Comparison of ENCODE assay signal across 17 cellular contexts in the genomic region with DNA sequence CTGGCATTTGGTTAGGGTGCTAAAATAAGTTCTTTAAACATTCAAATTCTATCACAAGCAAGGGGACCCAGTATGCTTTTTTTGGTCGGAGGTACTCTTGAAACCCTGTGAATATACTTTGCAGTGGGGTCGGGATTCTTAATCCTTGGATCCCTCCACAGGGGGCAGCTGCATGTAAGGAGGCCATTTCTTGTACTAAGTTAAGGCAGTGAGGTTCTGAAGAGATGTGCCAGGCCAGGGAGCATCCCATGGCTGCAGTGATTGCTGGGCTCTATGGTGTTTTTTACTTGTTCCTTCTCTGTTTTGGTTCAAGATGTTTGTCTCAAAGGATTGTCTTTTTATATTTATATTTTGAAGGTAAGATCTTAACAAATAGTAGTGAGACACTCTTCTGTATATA. TPM values are rescaled to one million over a fixed set of nuclear protein-coding genes. Genes with fewer than 3 reads are reported as not detected.
DNase-seq lines count a peak whose midpoint lies in the region; ATAC-seq and TF ChIP-seq lines count a peak whose summit lies in the region.
"Had no signal": no experiment of that assay in that cellular context is flagged by ENCODE, and none has a peak within 500 bp of the region (broad histone marks: within the 10 kb centered on the region; RNA-seq: fewer than 3 reads in every experiment).

No MANE protein-coding gene starts in this region.

- H3K4me3 ChIP-seq in mucosa of descending colon = no peak overlapping the region
- H3K4me3 ChIP-seq: gastrocnemius medialis, sigmoid colon, testis had no signal

- no peak overlapping the region for H3K4me3 Mint-ChIP-seq in activated T-cell treated with anti-CD3 and anti-CD28 coated beads, Interleukin-2, amount 50 U/mL, for 72 hours
- H3K4me3 Mint-ChIP-seq in HFFc6 = 0 out of 2 replicates have a peak overlapping the region, but pooled peaks have one; percentile 75
- no peak overlapping the region for H3K4me3 Mint-ChIP-seq in activated T-helper 2 cell treated with anti-CD3 and anti-CD28 coated beads, Interferon-gamma antibody, Interleukin-2, Interleukin-4, amounts not matched to agents 10 μg/mL and 5 μg/mL and 100 μg/mL, durations not matched to agents 14 hours and 24 hours and 36 hours (ENCODE audit: low read depth)
- H3K4me3 Mint-ChIP-seq in stimulated activated effector memory CD8-positive, alpha-beta T cell treated with anti-CD3 and anti-CD28 coated beads, Interleukin-12 subunit alpha, Interleukin-12 subunit beta, amount 100 ng/mL, for 72 hours = no peak overlapping the region
- no peak overlapping the region for H3K4me3 Mint-ChIP-seq in osteocyte (ENCODE audit: unreplicated experiment)

- H3K27me3 Mint-ChIP-seq in activated T-cell treated with anti-CD3 and anti-CD28 coated beads, Interleukin-2, amount 50 U/mL, for 72 hours (ENCODE audit: low read depth) = no peaks in the 10 kb centered on the region
- H3K27me3 Mint-ChIP-seq in HFFc6 (ENCODE audit: insufficient read depth) (no peaks in the 10 kb centered on the region), osteocyte (ENCODE audit: unreplicated experiment) (no peaks in the 10 kb centered on the region)
- no peaks in the 10 kb centered on the region for H3K27me3 Mint-ChIP-seq in activated T-helper 2 cell treated with anti-CD3 and anti-CD28 coated beads, Interferon-gamma antibody, Interleukin-2, Interleukin-4, amounts not matched to agents 10 μg/mL and 5 μg/mL and 100 μg/mL, durations not matched to agents 14 hours and 24 hours and 36 hours (ENCODE audit: low read depth)
- H3K27me3 Mint-ChIP-seq: naive thymus-derived CD8-positive, alpha-beta T cell had no signal

- H3K9me3 Mint-ChIP-seq in activated T-cell treated with anti-CD3 and anti-CD28 coated beads, Interleukin-2, amount 50 U/mL, for 72 hours = no peaks in the 10 kb centered on the region
- H3K9me3 Mint-ChIP-seq in HFFc6 = no peaks in the 10 kb centered on the region
- no peaks in the 10 kb centered on the region for H3K9me3 Mint-ChIP-seq in activated T-helper 2 cell treated with anti-CD3 and anti-CD28 coated beads, Interferon-gamma antibody, Interleukin-2, Interleukin-4, amounts not matched to agents 10 μg/mL and 5 μg/mL and 100 μg/mL, durations not matched to agents 14 hours and 24 hours and 36 hours
- no peaks in the 10 kb centered on the region for H3K9me3 Mint-ChIP-seq in stimulated activated effector memory CD8-positive, alpha-beta T cell treated with anti-CD3 and anti-CD28 coated beads, Interleukin-12 subunit alpha, Interleukin-12 subunit beta, amount 100 ng/mL, for 72 hours
- no peaks in the 10 kb centered on the region for H3K9me3 Mint-ChIP-seq in osteocyte (ENCODE audit: unreplicated experiment)
- H3K9me3 Mint-ChIP-seq: naive thymus-derived CD8-positive, alpha-beta T cell had no signal

- H3K9me3 ChIP-seq in mucosa of descending colon = no peaks in the 10 kb centered on the region
- H3K9me3 ChIP-seq: gastrocnemius medialis, sigmoid colon, testis had no signal

- DNase-seq in activated T-cell treated with anti-CD3 and anti-CD28 coated beads, Interleukin-2, amount 50 U/mL, for 72 hours = no peak
- no peak for DNase-seq in activated T-cell treated with anti-CD3 and anti-CD28 coated beads for 4 hours
- no peak for DNase-seq in HFFc6
- no peak for DNase-seq in activated T-helper 2 cell treated with anti-CD3 and anti-CD28 coated beads, Interferon-gamma antibody, Interleukin-2, Interleukin-4, amounts not matched to agents 10 μg/mL and 5 μg/mL and 100 μg/mL, durations not matched to agents 14 hours and 24 hours and 36 hours (ENCODE audit: low spot score)
- no peak for DNase-seq in stimulated activated effector memory CD8-positive, alpha-beta T cell treated with anti-CD3 and anti-CD28 coated beads, Interleukin-12 subunit alpha, Interleukin-12 subunit beta, amount 100 ng/mL, for 72 hours (ENCODE audit: low spot score in 2 of 2)
- no peak for DNase-seq in osteocyte (ENCODE audit: extremely low spot score, unreplicated experiment)
- no peak for DNase-seq in mucosa of descending colon
- DNase-seq: activated gamma-delta T cell treated with Interleukin-2 at 50 U/mL for 16 hours, DMS 273 treated with DMSO at 0.1 percent for 48 hours, gastrocnemius medialis, NCI-H748 treated with DMSO at 0.1 percent for 48 hours, posterior cingulate gyrus, sigmoid colon, testis had no signal

- H3K27ac Mint-ChIP-seq in activated T-cell treated with anti-CD3 and anti-CD28 coated beads, Interleukin-2, amount 50 U/mL, for 72 hours = peak overlapping the region; percentile 88
- H3K27ac Mint-ChIP-seq in HFFc6 (peak overlapping the region; percentile 52; the same call in 1 of the 2 replicates), osteocyte (ENCODE audit: unreplicated experiment) (no peak overlapping the region)
- H3K27ac Mint-ChIP-seq in activated T-helper 2 cell treated with anti-CD3 and anti-CD28 coated beads, Interferon-gamma antibody, Interleukin-2, Interleukin-4, amounts not matched to agents 10 μg/mL and 5 μg/mL and 100 μg/mL, durations not matched to agents 14 hours and 24 hours and 36 hours = peak overlapping the region; percentile 14
- H3K27ac Mint-ChIP-seq in stimulated activated effector memory CD8-positive, alpha-beta T cell treated with anti-CD3 and anti-CD28 coated beads, Interleukin-12 subunit alpha, Interleukin-12 subunit beta, amount 100 ng/mL, for 72 hours = peak overlapping the region; percentile 48

- peaks cover 40% of the 10 kb centered on the region for H3K4me1 Mint-ChIP-seq in activated T-cell treated with anti-CD3 and anti-CD28 coated beads, Interleukin-2, amount 50 U/mL, for 72 hours (ENCODE audit: low read depth)
- H3K4me1 Mint-ChIP-seq in HFFc6 (ENCODE audit: low read depth) = peaks cover 64% of the 10 kb centered on the region
- peaks cover 66% of the 10 kb centered on the region for H3K4me1 Mint-ChIP-seq in activated T-helper 2 cell treated with anti-CD3 and anti-CD28 coated beads, Interferon-gamma antibody, Interleukin-2, Interleukin-4, amounts not matched to agents 10 μg/mL and 5 μg/mL and 100 μg/mL, durations not matched to agents 14 hours and 24 hours and 36 hours (ENCODE audit: low read depth)
- H3K4me1 Mint-ChIP-seq in stimulated activated effector memory CD8-positive, alpha-beta T cell treated with anti-CD3 and anti-CD28 coated beads, Interleukin-12 subunit alpha, Interleukin-12 subunit beta, amount 100 ng/mL, for 72 hours = peaks cover 50% of the 10 kb centered on the region
- H3K4me1 Mint-ChIP-seq in osteocyte (ENCODE audit: unreplicated experiment) = peaks cover 52% of the 10 kb centered on the region

- ATAC-seq in activated T-cell treated with anti-CD3 and anti-CD28 coated beads, Interleukin-2, amount 50 U/mL, for 72 hours (replicated peaks in 1 of 2) = no peak
- ATAC-seq in stimulated activated effector memory CD8-positive, alpha-beta T cell treated with anti-CD3 and anti-CD28 coated beads, Interleukin-12 subunit alpha, Interleukin-12 subunit beta, amount 100 ng/mL, for 72 hours = no peak
- ATAC-seq in mucosa of descending colon (no peak), GM21381 (IDR thresholded peaks at IDR 0.05; ENCODE audit: unreplicated experiment) (no peak)
- ATAC-seq: esophagus mucosa had no signal

- intact Hi-C loops in activated T-helper 2 cell treated with anti-CD3 and anti-CD28 coated beads, Interferon-gamma antibody, Interleukin-2, Interleukin-4, amounts not matched to agents 10 μg/mL and 5 μg/mL and 100 μg/mL, durations not matched to agents 14 hours and 24 hours and 36 hours (cut with micrococcal nuclease) = loop anchor here (2.0 kb wide), 1 partner anchor 50 kb away; the partner anchor contains the start of gene TOP1
- intact Hi-C loops in mucosa of descending colon (cut with DNase I, micrococcal nuclease) = no loop called here

- peaks cover 10 to 34% of the 10 kb centered on the region in 2 donors for H3K36me3 Mint-ChIP-seq in activated T-cell treated with anti-CD3 and anti-CD28 coated beads, Interleukin-2, amount 50 U/mL, for 72 hours (ENCODE audit: insufficient read depth in 2 of 2)
- peaks cover 45% of the 10 kb centered on the region for H3K36me3 Mint-ChIP-seq in HFFc6 (ENCODE audit: low read depth)
- H3K36me3 Mint-ChIP-seq in activated T-helper 2 cell treated with anti-CD3 and anti-CD28 coated beads, Interferon-gamma antibody, Interleukin-2, Interleukin-4, amounts not matched to agents 10 μg/mL and 5 μg/mL and 100 μg/mL, durations not matched to agents 14 hours and 24 hours and 36 hours (ENCODE audit: low read depth) = peaks cover 83% of the 10 kb centered on the region
- peaks cover 92% of the 10 kb centered on the region for H3K36me3 Mint-ChIP-seq in stimulated activated effector memory CD8-positive, alpha-beta T cell treated with anti-CD3 and anti-CD28 coated beads, Interleukin-12 subunit alpha, Interleukin-12 subunit beta, amount 100 ng/mL, for 72 hours
- peaks cover 45% of the 10 kb centered on the region for H3K36me3 Mint-ChIP-seq in osteocyte (ENCODE audit: unreplicated experiment)

- TF ChIP-seq CTCF in HFFc6 (IDR thresholded peaks at IDR 0.05) (no peak), osteocyte (IDR thresholded peaks at IDR 0.05) (no peak), mucosa of descending colon (IDR thresholded peaks at IDR 0.05) (no peak)

- H3K36me3 ChIP-seq in mucosa of descending colon (ENCODE audit: low read depth) = no peaks in the 10 kb centered on the region

- H3K4me1 ChIP-seq in mucosa of descending colon (ENCODE audit: low read depth) = peaks cover 20% of the 10 kb centered on the region
- H3K4me1 ChIP-seq: gastrocnemius medialis had no signal

RNA-seq across cellular contexts. Expression of gene TOP1, which starts 50.4 kb away (rescaled TPM):
- total RNA-seq in activated T-cell treated with anti-CD3 and anti-CD28 coated beads, Interleukin-2, amount 50 U/mL, for 72 hours = 10 to 100 TPM; 78.7 to 86.1 TPM
- total RNA-seq in HFFc6 (2021; fragmentation: NEBNext Ultra II Directional; extraction: Animal tissue kit (Norgen Biotek cat#: 25700)) = 10 to 100 TPM; 62.1 to 77.0 (median 73.0) TPM
- 116 and 118 TPM in 2 replicates for total RNA-seq in activated T-helper 2 cell treated with anti-CD3 and anti-CD28 coated beads, Interferon-gamma antibody, Interleukin-2, Interleukin-4, amounts not matched to agents 10 μg/mL and 5 μg/mL and 100 μg/mL, durations not matched to agents 14 hours and 24 hours and 36 hours
- total RNA-seq in osteocyte (50.2 and 51.1 TPM in 2 replicates), mucosa of descending colon (10 to 100 TPM; 51.8 to 60.0 (median 57.7) TPM)

RNA-seq across cellular contexts. Expression of gene PLCG1, which starts 58.3 kb away (rescaled TPM):
- total RNA-seq in activated T-cell treated with anti-CD3 and anti-CD28 coated beads, Interleukin-2, amount 50 U/mL, for 72 hours = 100 to 1,000 TPM; 177 to 221 TPM
- total RNA-seq in HFFc6 (2021; fragmentation: NEBNext Ultra II Directional; extraction: Animal tissue kit (Norgen Biotek cat#: 25700)) = 10 to 100 TPM; 44.4 to 62.1 (median 50.1) TPM
- total RNA-seq in activated T-helper 2 cell treated with anti-CD3 and anti-CD28 coated beads, Interferon-gamma antibody, Interleukin-2, Interleukin-4, amounts not matched to agents 10 μg/mL and 5 μg/mL and 100 μg/mL, durations not matched to agents 14 hours and 24 hours and 36 hours = 174 and 187 TPM in 2 replicates
- total RNA-seq in osteocyte = 173 and 179 TPM in 2 replicates
- total RNA-seq in mucosa of descending colon = 10 to 100 TPM; 65.2 to 98.4 (median 85.4) TPM
